8 cellular contexts compared by ENCODE assay signal in genomic region chr4:174523003-174523693, GRCh38. TPM values are rescaled to one million over a fixed set of nuclear protein-coding genes. Genes with fewer than 3 reads are reported as not detected.
DNase-seq lines count a peak whose midpoint lies in the region; ATAC-seq, FAIRE-seq and TF ChIP-seq lines count a peak whose summit lies in the region.

No MANE protein-coding gene starts in this region.

- TF ChIP-seq CTCF in hepatocyte (IDR thresholded peaks at IDR 0.05; ENCODE audit: poor library complexity), result no peak

- intact Hi-C loops in activated T-helper 1 cell treated with anti-CD3 and anti-CD28 coated beads, Interleukin-12 subunit alpha, Interleukin-12 subunit beta, Interleukin-2, Interleukin-4 antibody, amounts not matched to agents 30 ng/mL and 10 ng/mL and 1 ng/mL, durations not matched to agents 14 hours and 24 hours and 36 hours (cut with micrococcal nuclease), result loop anchor here (2.0 to 5.0 kb wide), 4 partner anchors 110 to 301 kb away; partner anchors contain the start of genes CEP44 and FBXO8

- 17% methylated on average over 10 of the region's 10 CpGs for WGBS in hepatocyte (ENCODE audit: low lambda C conversion rate, missing lambda C conversion rate)
- WGBS in small intestine, 3 donors, result 7 to 19% (median 9%) methylated on average over 10 of the region's 10 CpGs

- H2AFZ ChIP-seq in hepatocyte, result peak overlapping the region; percentile 71

- H3K4me1 ChIP-seq in hepatocyte (ENCODE audit: insufficient read depth) (peaks cover 8% of the 10 kb centered on the region), small intestine (ENCODE audit: control insufficient read depth in 2 of 2, insufficient read depth in 1 of 2, low read depth in 1 of 2, low read length in 1 of 2) (peaks cover 0 to 3% of the 10 kb centered on the region in 2 donors)

- H3K36me3 Mint-ChIP-seq in activated T-helper 1 cell treated with anti-CD3 and anti-CD28 coated beads, Interleukin-12 subunit alpha, Interleukin-12 subunit beta, Interleukin-2, Interleukin-4 antibody, amounts not matched to agents 30 ng/mL and 10 ng/mL and 1 ng/mL, durations not matched to agents 14 hours and 24 hours and 36 hours (ENCODE audit: low read depth), result no peaks in the 10 kb centered on the region

- peaks cover 48% of the 10 kb centered on the region for H3K27me3 Mint-ChIP-seq in activated T-helper 1 cell treated with anti-CD3 and anti-CD28 coated beads, Interleukin-12 subunit alpha, Interleukin-12 subunit beta, Interleukin-2, Interleukin-4 antibody, amounts not matched to agents 30 ng/mL and 10 ng/mL and 1 ng/mL, durations not matched to agents 14 hours and 24 hours and 36 hours (ENCODE audit: insufficient read depth)

- H3K4me3 ChIP-seq in hepatocyte (peak overlapping the region; percentile 57), small intestine (ENCODE audit: low read depth in 1 of 2, low read length in 2 of 2) (peak overlapping the region; percentile 58 to 77)

- no peaks in the 10 kb centered on the region for H3K9me3 ChIP-seq in hepatocyte (ENCODE audit: low read depth)
- H3K9me3 ChIP-seq in small intestine (ENCODE audit: control insufficient read depth, low read depth), result no peaks in the 10 kb centered on the region

- H3K4me2 ChIP-seq in hepatocyte, result peak overlapping the region; percentile 84

- no peak for DNase-seq in activated T-helper 1 cell treated with anti-CD3 and anti-CD28 coated beads, Interleukin-12 subunit alpha, Interleukin-12 subunit beta, Interleukin-2, Interleukin-4 antibody, amounts not matched to agents 30 ng/mL and 10 ng/mL and 1 ng/mL, durations not matched to agents 14 hours and 24 hours and 36 hours (ENCODE audit: low spot score)
- DNase-seq in hepatocyte (ENCODE audit: low spot score) (no peak), small intestine (peak; percentile 36), midbrain (lab: John Stamatoyannopoulos, UW) (no peak), frontal cortex (ENCODE audit: low spot score in 2 of 2) (no peak), KG1 (lab: John Stamatoyannopoulos, UW) (no peak), NCI-H1417 treated with DMSO at 0.1 percent for 48 hours (lab: John Stamatoyannopoulos, UW) (no peak)

- H3K27ac ChIP-seq in hepatocyte, result peak overlapping the region; percentile 65
- H3K27ac ChIP-seq in small intestine (ENCODE audit: low read depth in 1 of 2, low read length in 1 of 2), result peak overlapping the region; percentile 90 to 94

- H3K27me3 ChIP-seq in hepatocyte (no peaks in the 10 kb centered on the region), small intestine (ENCODE audit: control insufficient read depth in 2 of 2, insufficient read depth in 2 of 2, low read length in 2 of 2) (no peaks in the 10 kb centered on the region)

- ATAC-seq in HG02938 (IDR thresholded peaks at IDR 0.05; ENCODE audit: unreplicated experiment), result peak; percentile 6

- no peaks in the 10 kb centered on the region for H3K9me3 Mint-ChIP-seq in activated T-helper 1 cell treated with anti-CD3 and anti-CD28 coated beads, Interleukin-12 subunit alpha, Interleukin-12 subunit beta, Interleukin-2, Interleukin-4 antibody, amounts not matched to agents 30 ng/mL and 10 ng/mL and 1 ng/mL, durations not matched to agents 14 hours and 24 hours and 36 hours

- peak overlapping the region; percentile 74 for H3K27ac Mint-ChIP-seq in activated T-helper 1 cell treated with anti-CD3 and anti-CD28 coated beads, Interleukin-12 subunit alpha, Interleukin-12 subunit beta, Interleukin-2, Interleukin-4 antibody, amounts not matched to agents 30 ng/mL and 10 ng/mL and 1 ng/mL, durations not matched to agents 14 hours and 24 hours and 36 hours

- H3K36me3 ChIP-seq in hepatocyte (replicated peaks; ENCODE audit: insufficient read depth, low read depth) (no peaks in the 10 kb centered on the region), small intestine (ENCODE audit: control insufficient read depth in 2 of 2, insufficient read depth in 2 of 2, low read length in 2 of 2) (no peaks in the 10 kb centered on the region)

- H3K9me2 ChIP-seq in hepatocyte (replicated peaks; ENCODE audit: insufficient read depth), result no peaks in the 10 kb centered on the region

- H3K4me3 Mint-ChIP-seq in activated T-helper 1 cell treated with anti-CD3 and anti-CD28 coated beads, Interleukin-12 subunit alpha, Interleukin-12 subunit beta, Interleukin-2, Interleukin-4 antibody, amounts not matched to agents 30 ng/mL and 10 ng/mL and 1 ng/mL, durations not matched to agents 14 hours and 24 hours and 36 hours, result peak overlapping the region; percentile 85

- FAIRE-seq in small intestine (lab: Jason Lieb, UNC) (no peak), frontal cortex (lab: Jason Lieb, UNC) (no peak)

- H3K79me2 ChIP-seq in hepatocyte, result peaks cover 6% of the 10 kb centered on the region

- H3K4me1 Mint-ChIP-seq in activated T-helper 1 cell treated with anti-CD3 and anti-CD28 coated beads, Interleukin-12 subunit alpha, Interleukin-12 subunit beta, Interleukin-2, Interleukin-4 antibody, amounts not matched to agents 30 ng/mL and 10 ng/mL and 1 ng/mL, durations not matched to agents 14 hours and 24 hours and 36 hours (ENCODE audit: low read depth), result peaks cover 23% of the 10 kb centered on the region

- H4K20me1 ChIP-seq in hepatocyte (ENCODE audit: insufficient read depth, poor library complexity, severe bottlenecking), result no peaks in the 10 kb centered on the region

RNA-seq across cellular contexts. Expression of gene HPGD, which starts 0.9 kb away (rescaled TPM):
- 2.6 and 3.1 TPM in 2 replicates for total RNA-seq in activated T-helper 1 cell treated with anti-CD3 and anti-CD28 coated beads, Interleukin-12 subunit alpha, Interleukin-12 subunit beta, Interleukin-2, Interleukin-4 antibody, amounts not matched to agents 30 ng/mL and 10 ng/mL and 1 ng/mL, durations not matched to agents 14 hours and 24 hours and 36 hours
- 129 and 150 TPM in 2 replicates for total RNA-seq in hepatocyte
- 57.4 and 76.9 TPM in 2 replicates for polyA plus RNA-seq in hepatocyte
- 100 to 1,000 TPM in 2 of 3 donors, 10 to 100 TPM in 1; 60.9 to 399 (median 215) TPM for polyA plus RNA-seq in small intestine
- 5.7 TPM for total RNA-seq in frontal cortex

Comparison
In these comparisons a context has a peak if more than half of its experiments do, and no peak if none do; other contexts are left out.
1. RNA of gene HPGD, which starts 0.9 kb away (total RNA-seq): 129 to 150 TPM in hepatocyte; 5.7 TPM in frontal cortex (single experiment) and 2.6 to 3.1 TPM in activated T-helper 1 cell treated with anti-CD3 and anti-CD28 coated beads, Interleukin-12 subunit alpha, Interleukin-12 subunit beta, Interleukin-2, Interleukin-4 antibody, amounts not matched to agents 30 ng/mL and 10 ng/mL and 1 ng/mL, durations not matched to agents 14 hours and 24 hours and 36 hours; every median in the first group is over 10 times any median in the second.